Comparison of ENCODE assay signal across 18 cellular contexts in the genomic region with DNA sequence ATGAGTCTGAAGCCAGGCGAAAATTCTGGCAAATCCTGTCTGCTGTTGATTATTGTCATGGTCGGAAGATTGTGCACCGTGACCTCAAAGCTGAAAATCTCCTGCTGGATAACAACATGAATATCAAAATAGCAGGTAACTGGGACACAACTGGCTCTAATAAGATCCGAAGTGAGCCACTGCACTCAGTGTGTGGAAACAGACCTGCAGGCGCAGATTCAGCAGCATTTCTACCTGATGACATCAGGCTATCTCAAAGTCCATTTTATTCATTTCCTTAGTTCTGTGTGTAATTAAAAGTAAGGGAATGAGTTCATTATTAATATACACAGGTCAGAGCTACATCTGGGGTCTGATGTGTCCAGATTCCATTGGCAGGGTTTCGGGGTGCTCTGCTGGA.
"Had no signal": no experiment of that assay in that cellular context is flagged by ENCODE, and none has a peak within 500 bp of the region (broad histone marks: within the 10 kb centered on the region; RNA-seq: fewer than 3 reads in every experiment).

No MANE protein-coding gene starts in this region.

- H3K27me3 Mint-ChIP-seq: naive B cell; stimulated activated naive B cell treated with anti-CD40 and anti-IgM and Interleukin-4, amounts not matched to agents 10 μg/mL and 1 μg/mL and 100 μg/mL, for 72 hours had no signal

- H3K9me3 Mint-ChIP-seq: activated T-cell treated with anti-CD3 and anti-CD28 coated beads, Interleukin-2, amount 50 U/mL, for 72 hours; stimulated activated naive B cell treated with anti-CD40 and anti-IgM and Interleukin-4, amounts not matched to agents 10 μg/mL and 1 μg/mL and 100 μg/mL, for 72 hours; T-helper 1 cell treated with Interleukin-12 subunit alpha and Interleukin-12 subunit beta and Interleukin-4 antibody, amounts not matched to agents 30 μg/mL and 1 μg/mL, for 36 hours had no signal

- H3K4me1 ChIP-seq: ascending aorta, left ventricle myocardium inferior, sigmoid colon, thyroid gland had no signal

- H3K27ac Mint-ChIP-seq: activated T-cell treated with anti-CD3 and anti-CD28 coated beads, Interleukin-2, amount 50 U/mL, for 72 hours; stimulated activated naive B cell treated with anti-CD40 and anti-IgM and Interleukin-4, amounts not matched to agents 10 μg/mL and 1 μg/mL and 100 μg/mL, for 72 hours; T-helper 1 cell treated with Interleukin-12 subunit alpha and Interleukin-12 subunit beta and Interleukin-4 antibody, amounts not matched to agents 30 μg/mL and 1 μg/mL, for 36 hours had no signal

- H3K27ac ChIP-seq: ascending aorta, esophagus muscularis mucosa, left ventricle myocardium inferior, sigmoid colon, thyroid gland had no signal

- DNase-seq: activated CD4-positive, alpha-beta T cell treated with anti-CD3 and anti-CD28 coated beads, Interleukin-2, amount 50 U/mL, for 1 hour; activated CD4-positive, CD25-positive, alpha-beta regulatory T cell treated with anti-CD3 and anti-CD28 coated beads, Interleukin-2, amount 50 U/mL, for 72 hours; activated CD8-positive, alpha-beta memory T cell treated with anti-CD3 and anti-CD28 coated beads for 24 hours; activated CD8-positive, alpha-beta memory T cell treated with anti-CD3 and anti-CD28 coated beads, Interleukin-2, amount 50 U/mL, for 48 hours; activated effector memory CD4-positive, alpha-beta T cell treated with anti-CD3 and anti-CD28 coated beads, Interleukin-2, amount 50 U/mL, for 16 hours; activated naive CD4-positive, alpha-beta T cell treated with anti-CD3 and anti-CD28 coated beads, Interleukin-2, amount 50 U/mL, for 16 hours; activated T-cell treated with anti-CD3 and anti-CD28 coated beads, Interleukin-2, amount 50 U/mL, for 72 hours; cerebellar nuclear complex; cortex of kidney; effector CD4-positive, alpha-beta T cell; left ventricle myocardium inferior; naive B cell; sigmoid colon; stimulated activated naive B cell treated with anti-CD40 and anti-IgM and Interleukin-4, amounts not matched to agents 10 μg/mL and 1 μg/mL and 100 μg/mL, for 72 hours; thyroid gland had no signal

- H3K9me3 ChIP-seq: ascending aorta, esophagus muscularis mucosa, left ventricle myocardium inferior, sigmoid colon, thyroid gland had no signal

- H3K4me3 ChIP-seq: ascending aorta, esophagus muscularis mucosa, left ventricle myocardium inferior, sigmoid colon, thyroid gland had no signal

- H3K4me3 Mint-ChIP-seq: activated T-cell treated with anti-CD3 and anti-CD28 coated beads, Interleukin-2, amount 50 U/mL, for 72 hours; stimulated activated naive B cell treated with anti-CD40 and anti-IgM and Interleukin-4, amounts not matched to agents 10 μg/mL and 1 μg/mL and 100 μg/mL, for 72 hours; T-helper 1 cell treated with Interleukin-12 subunit alpha and Interleukin-12 subunit beta and Interleukin-4 antibody, amounts not matched to agents 30 μg/mL and 1 μg/mL, for 36 hours had no signal

- ATAC-seq: activated T-cell treated with anti-CD3 and anti-CD28 coated beads, Interleukin-2, amount 50 U/mL, for 72 hours; stimulated activated naive B cell treated with anti-CD40 and anti-IgM and Interleukin-4, amounts not matched to agents 10 μg/mL and 1 μg/mL and 100 μg/mL, for 72 hours had no signal

- H3K4me1 Mint-ChIP-seq: naive B cell had no signal

- H3K27me3 ChIP-seq: ascending aorta, esophagus muscularis mucosa, sigmoid colon, thyroid gland had no signal
